ENCODE assay signal across 1 cellular context in genomic region chr11:19398772-19399542, GRCh38.
TF ChIP-seq lines count a peak whose summit lies in the region.

No MANE protein-coding gene starts in this region.

TF ChIP-seq in HEK293, 187 proteins besides CTCF, POLR2A, EP300 and RAD21 (continued from another document):
- no peak for TF ChIP-seq ZNF776 (tag by site-specific recombination; IDR thresholded peaks at IDR 0.05; ENCODE audit: borderline replicate concordance)
- TF ChIP-seq PRDM4 (tag by site-specific recombination; IDR thresholded peaks at IDR 0.05): 0 out of 2 replicates have a peak, but pooled peaks have one; percentile 22
- 0 out of 2 replicates have a peak, but pooled peaks have one; percentile 24 for TF ChIP-seq HIC1 (tag by site-specific recombination; IDR thresholded peaks at IDR 0.05)
- no peak for TF ChIP-seq ZNF23 (tag by site-specific recombination; IDR thresholded peaks at IDR 0.05; ENCODE audit: borderline replicate concordance)
- no peak for TF ChIP-seq ZNF514 (tag by site-specific recombination; IDR thresholded peaks at IDR 0.05)
- no peak for TF ChIP-seq ZNF560 (tag by site-specific recombination; IDR thresholded peaks at IDR 0.05; ENCODE audit: borderline replicate concordance)
- no peak for TF ChIP-seq REST (tag by site-specific recombination; IDR thresholded peaks at IDR 0.05)
- TF ChIP-seq ZNF580 (tag by site-specific recombination; IDR thresholded peaks at IDR 0.05): 0 out of 2 replicates have a peak, but pooled peaks have one; percentile 27
- 0 out of 2 replicates have a peak, but pooled peaks have one; percentile 13 for TF ChIP-seq ZEB2 (tag by site-specific recombination; IDR thresholded peaks at IDR 0.05)
- no peak for TF ChIP-seq ZNF121 (tag by site-specific recombination; IDR thresholded peaks at IDR 0.05)
- TF ChIP-seq IKZF3 (tag by site-specific recombination; IDR thresholded peaks at IDR 0.05): peak; percentile 74
- no peak for TF ChIP-seq GLI4 (tag by site-specific recombination; IDR thresholded peaks at IDR 0.05)
- TF ChIP-seq ZXDB (tag by site-specific recombination; IDR thresholded peaks at IDR 0.05): peak; percentile 37; the same call in 1 of the 2 replicates
- TF ChIP-seq ZSCAN30 (tag by site-specific recombination; IDR thresholded peaks at IDR 0.05): 0 out of 2 replicates have a peak, but pooled peaks have one; percentile 41
- TF ChIP-seq ZNF239 (tag by site-specific recombination; IDR thresholded peaks at IDR 0.05): no peak
- TF ChIP-seq RBAK (tag by site-specific recombination; IDR thresholded peaks at IDR 0.05): no peak
- no peak for TF ChIP-seq ZNF394 (tag by site-specific recombination; IDR thresholded peaks at IDR 0.05; ENCODE audit: borderline replicate concordance)
- no peak for TF ChIP-seq ZFP41 (tag by site-specific recombination; IDR thresholded peaks at IDR 0.05; ENCODE audit: borderline replicate concordance)
- peak; percentile 52; the same call in 1 of the 2 replicates for TF ChIP-seq ZBTB44 (tag by site-specific recombination; IDR thresholded peaks at IDR 0.05)
- TF ChIP-seq FEZF1 (tag by site-specific recombination; IDR thresholded peaks at IDR 0.05): peak; percentile 87
- no peak for TF ChIP-seq SCRT1 (tag by site-specific recombination; IDR thresholded peaks at IDR 0.05; ENCODE audit: borderline replicate concordance)
- TF ChIP-seq ZNF223 (tag by site-specific recombination; IDR thresholded peaks at IDR 0.05): no peak
- TF ChIP-seq PRDM6 (tag by site-specific recombination; IDR thresholded peaks at IDR 0.05): peak; percentile 76
- TF ChIP-seq ZNF561 (tag by site-specific recombination; IDR thresholded peaks at IDR 0.05; ENCODE audit: borderline replicate concordance): no peak
- no peak for TF ChIP-seq ZNF664 (tag by site-specific recombination; IDR thresholded peaks at IDR 0.05)
